ENCODE assay signal across 9 cellular contexts in the genomic region with DNA sequence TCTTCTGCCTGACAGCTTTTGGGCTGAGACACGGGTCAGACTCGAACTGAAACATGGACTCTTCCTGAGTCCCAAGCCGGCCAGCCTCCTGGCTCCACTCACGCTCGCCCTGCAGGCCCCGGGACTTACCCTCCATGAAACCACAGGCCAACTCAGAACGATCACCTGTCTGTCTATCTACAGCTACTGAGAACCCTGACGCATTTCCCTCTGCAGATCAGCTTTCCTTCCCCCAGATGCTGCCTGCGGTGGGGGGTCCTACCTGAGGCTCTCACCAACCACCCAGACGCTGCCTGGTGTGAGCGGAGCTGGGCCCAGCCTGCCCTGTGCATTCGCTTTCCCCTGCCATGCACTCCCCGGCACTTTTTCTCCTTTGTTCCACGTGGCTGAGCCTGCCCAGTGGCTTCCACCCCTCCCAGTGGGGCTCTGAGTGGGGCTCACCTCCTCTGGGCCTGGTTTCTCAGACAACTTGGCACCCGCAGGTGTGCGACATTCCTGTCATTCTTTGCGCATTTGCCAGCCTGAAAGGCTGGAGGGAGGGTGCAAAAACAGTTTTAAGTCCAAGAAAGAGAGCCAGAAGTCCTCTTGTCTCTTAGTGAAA.
DNase-seq lines count a peak whose midpoint lies in the region; ATAC-seq and TF ChIP-seq lines count a peak whose summit lies in the region.
"Had no signal": no experiment of that assay in that cellular context is flagged by ENCODE, and none has a peak within 500 bp of the region (broad histone marks: within the 10 kb centered on the region; RNA-seq: fewer than 3 reads in every experiment).

No MANE protein-coding gene starts in this region.

- H3K27ac Mint-ChIP-seq in brain: peak overlapping the region in 4 of 5 experiments; percentile 33 to 79 (median 72)

- no peaks in the 10 kb centered on the region for H3K9me3 ChIP-seq in thoracic aorta

- TF ChIP-seq CTCF in brain (conservative IDR thresholded peaks at IDR 0.05) (no peak), thoracic aorta (IDR thresholded peaks at IDR 0.05) (no peak)

- H3K36me3 ChIP-seq in thoracic aorta: no peaks in the 10 kb centered on the region

- peak overlapping the region; percentile 76 to 82 for H3K27ac ChIP-seq in thoracic aorta

- H3K9me3 Mint-ChIP-seq in activated T-cell treated with anti-CD3 and anti-CD28 coated beads, Interleukin-2, amount 50 U/mL, for 4 hours: no peaks in the 10 kb centered on the region
- peaks cover 0 to 2% (median 2%) of the 10 kb centered on the region in 5 experiments for H3K9me3 Mint-ChIP-seq in brain

- H3K36me3 Mint-ChIP-seq in activated T-cell treated with anti-CD3 and anti-CD28 coated beads, Interleukin-2, amount 50 U/mL, for 4 hours (ENCODE audit: insufficient read depth): no peaks in the 10 kb centered on the region
- no peaks in the 10 kb centered on the region for H3K36me3 Mint-ChIP-seq in brain

- H3K27me3 Mint-ChIP-seq in activated T-cell treated with anti-CD3 and anti-CD28 coated beads, Interleukin-2, amount 50 U/mL, for 4 hours (ENCODE audit: low read depth): no peaks in the 10 kb centered on the region
- no peaks in the 10 kb centered on the region for H3K27me3 Mint-ChIP-seq in brain

- ATAC-seq in activated T-cell treated with anti-CD3 and anti-CD28 coated beads, Interleukin-2, amount 50 U/mL, for 4 hours: no peak
- ATAC-seq in thoracic aorta (ENCODE audit: insufficient number of reproducible peaks, low FRiP score, low read depth) (no peak), GM21737 (IDR thresholded peaks at IDR 0.05; ENCODE audit: unreplicated experiment) (no peak)

- peak; percentile 4 for DNase-seq in activated T-cell treated with anti-CD3 and anti-CD28 coated beads, Interleukin-2, amount 50 U/mL, for 1 hour
- DNase-seq in activated T-cell treated with anti-CD3 and anti-CD28 coated beads, Interleukin-2, amount 50 U/mL, for 4 hours: no peak
- DNase-seq in kidney tubule cell (ENCODE audit: low spot score) (peak; percentile 93), thoracic aorta (ENCODE audit: low spot score) (no peak), NOMO-1 (lab: John Stamatoyannopoulos, UW; ENCODE audit: unreplicated experiment in 2 of 2) (no peak), HT-29 (ENCODE audit: low spot score) (no peak)
- DNase-seq: NCI-H510A treated with DMSO at 0.1 percent for 48 hours had no signal

- H3K4me3 Mint-ChIP-seq in activated T-cell treated with anti-CD3 and anti-CD28 coated beads, Interleukin-2, amount 50 U/mL, for 4 hours: no peak overlapping the region
- no peak overlapping the region for H3K4me3 Mint-ChIP-seq in brain

- no peaks in the 10 kb centered on the region for H3K27me3 ChIP-seq in thoracic aorta (replicated peaks; ENCODE audit: insufficient read depth)

- H3K4me3 ChIP-seq in thoracic aorta: no peak overlapping the region

- peaks cover 17 to 35% of the 10 kb centered on the region in 2 donors for H3K4me1 ChIP-seq in thoracic aorta (ENCODE audit: control insufficient read depth in 1 of 2, low read depth in 2 of 2)

- H3K4me1 Mint-ChIP-seq in activated T-cell treated with anti-CD3 and anti-CD28 coated beads, Interleukin-2, amount 50 U/mL, for 4 hours (ENCODE audit: low read depth): no peaks in the 10 kb centered on the region
- H3K4me1 Mint-ChIP-seq in brain: peaks cover 44% of the 10 kb centered on the region

Comparison
In these comparisons a context has a peak if more than half of its experiments do, and no peak if none do; other contexts are left out.
1. DNase-seq: peak in activated T-cell treated with anti-CD3 and anti-CD28 coated beads, Interleukin-2, amount 50 U/mL, for 1 hour (single experiment) and kidney tubule cell (single experiment); none in activated T-cell treated with anti-CD3 and anti-CD28 coated beads, Interleukin-2, amount 50 U/mL, for 4 hours (single experiment), thoracic aorta (single experiment), NOMO-1 (0 of 2) and HT-29 (single experiment).